In the genomic region with DNA sequence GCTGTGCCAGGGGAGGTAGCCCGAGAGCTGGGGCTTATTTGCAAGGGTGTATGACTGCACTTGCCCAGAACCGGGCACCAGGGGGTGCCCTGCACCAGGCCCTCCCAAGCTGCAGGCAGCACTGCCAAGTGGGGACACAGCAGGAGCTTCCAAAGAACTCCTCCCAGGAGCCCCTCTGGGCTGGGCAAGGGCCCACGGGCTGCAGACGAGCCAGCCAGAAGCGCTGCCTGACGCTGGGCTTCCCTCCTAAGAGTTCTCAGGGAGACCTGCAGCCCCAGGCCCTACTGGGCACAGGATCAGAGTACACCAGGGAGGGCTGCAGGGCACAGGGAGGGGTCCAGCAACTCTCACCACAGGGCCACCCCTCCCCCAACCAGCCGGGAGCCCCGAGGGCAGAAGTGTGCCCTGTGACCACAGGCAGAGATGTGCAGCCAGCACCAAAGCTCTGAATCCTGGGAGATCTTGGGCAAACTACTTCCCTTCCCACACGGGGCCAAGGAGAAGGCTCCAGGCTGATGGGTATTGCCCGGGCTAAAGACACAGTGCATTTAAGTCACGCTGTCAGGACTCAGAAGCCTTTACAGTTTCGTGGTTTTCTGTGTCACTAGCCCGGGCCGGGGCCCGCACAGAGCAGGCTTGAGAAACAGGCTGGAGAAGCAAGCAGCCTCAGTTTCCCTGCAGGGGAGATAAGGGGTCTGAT, we compare ENCODE assay signal across 9 cellular contexts.
DNase-seq lines count a peak whose midpoint lies in the region; ATAC-seq, FAIRE-seq and TF ChIP-seq lines count a peak whose summit lies in the region.
"Had no signal": no experiment of that assay in that cellular context is flagged by ENCODE, and none has a peak within 500 bp of the region (broad histone marks: within the 10 kb centered on the region; RNA-seq: fewer than 3 reads in every experiment).

No MANE protein-coding gene starts in this region.

- peak; percentile 73 to 89 for ATAC-seq in activated naive CD4-positive, alpha-beta T cell treated with anti-CD3 and anti-CD28 coated beads, Interleukin-2, amount 50 U/mL, for 72 hours
- ATAC-seq in aorta (ENCODE audit: low FRiP score) (no peak), GM21737 (IDR thresholded peaks at IDR 0.05; ENCODE audit: unreplicated experiment) (no peak)

- 51 to 55% methylated on average over 15 of the region's 15 CpGs for WGBS in aorta, 2 donors
- 13% methylated on average over 6 of the region's 15 CpGs for WGBS in suprapubic skin

- no peak for TF ChIP-seq POLR2A in suprapubic skin (IDR thresholded peaks at IDR 0.05)

- FAIRE-seq in kidney (lab: Jason Lieb, UNC): no peak

- H3K27ac Mint-ChIP-seq in activated naive CD4-positive, alpha-beta T cell treated with anti-CD3 and anti-CD28 coated beads, Interleukin-2, amount 50 U/mL, for 72 hours: no peak overlapping the region
- H3K27ac Mint-ChIP-seq: nephron had no signal

- DNase-seq in COR-L47 (lab: John Stamatoyannopoulos, UW) (peak; percentile 80), H4 (ENCODE audit: low spot score) (peak; percentile 16), NCI-H510A (lab: John Stamatoyannopoulos, UW) (peak; percentile 78), kidney (peak; percentile 68), aorta (peak; percentile 44 to 70), suprapubic skin (ENCODE audit: low spot score in 2 of 2) (no peak)
- peak in 1 of 2 donors; percentile 58 for DNase-seq in activated naive CD4-positive, alpha-beta T cell treated with anti-CD3 and anti-CD28 coated beads, Interleukin-2, amount 50 U/mL, for 72 hours (ENCODE audit: low spot score in 2 of 2)

- no peaks in the 10 kb centered on the region for H3K36me3 Mint-ChIP-seq in activated naive CD4-positive, alpha-beta T cell treated with anti-CD3 and anti-CD28 coated beads, Interleukin-2, amount 50 U/mL, for 72 hours

- no peak for TF ChIP-seq EP300 in suprapubic skin (IDR thresholded peaks at IDR 0.05)

- TF ChIP-seq CTCF in kidney (IDR thresholded peaks at IDR 0.05; ENCODE audit: borderline replicate concordance, extremely low read depth, insufficient read depth) (peak; percentile 24), suprapubic skin (IDR thresholded peaks at IDR 0.05) (peak in 1 of 2 donors; percentile 43)

- H3K9me3 Mint-ChIP-seq in activated naive CD4-positive, alpha-beta T cell treated with anti-CD3 and anti-CD28 coated beads, Interleukin-2, amount 50 U/mL, for 72 hours: peaks cover 0 to 4% of the 10 kb centered on the region in 2 donors
- H3K9me3 Mint-ChIP-seq: nephron had no signal

- H3K27ac ChIP-seq in kidney (ENCODE audit: low read depth in 2 of 2, low read length in 2 of 2) (no peak overlapping the region), aorta (ENCODE audit: low read depth in 1 of 2, low read length in 2 of 2) (no peak overlapping the region), suprapubic skin (no peak overlapping the region)

- H3K9me3 ChIP-seq in kidney (ENCODE audit: control insufficient read depth in 1 of 2, low read length in 2 of 2) (no peaks in the 10 kb centered on the region), aorta (ENCODE audit: control insufficient read depth, low read length) (no peaks in the 10 kb centered on the region), suprapubic skin (no peaks in the 10 kb centered on the region)

- H3K4me1 ChIP-seq in kidney (ENCODE audit: control insufficient read depth in 1 of 2, insufficient read depth in 1 of 2, low read depth in 1 of 2, low read length in 2 of 2) (no peaks in the 10 kb centered on the region), aorta (ENCODE audit: control insufficient read depth in 1 of 2, insufficient read depth in 2 of 2, low read length in 2 of 2) (no peaks in the 10 kb centered on the region), suprapubic skin (no peaks in the 10 kb centered on the region)

- intact Hi-C loops in kidney (cut with DNase I): no loop called here
- intact Hi-C loops in aorta (cut with DNase I): no loop called here

- H3K36me3 ChIP-seq in kidney (ENCODE audit: control insufficient read depth in 1 of 2, insufficient read depth in 2 of 2, low read length in 2 of 2) (no peaks in the 10 kb centered on the region), aorta (ENCODE audit: control insufficient read depth in 1 of 2, insufficient read depth in 2 of 2, low read length in 1 of 2) (no peaks in the 10 kb centered on the region), suprapubic skin (no peaks in the 10 kb centered on the region)

- no peak overlapping the region for H3K4me3 ChIP-seq in kidney (ENCODE audit: low read length in 2 of 2)
- no peak overlapping the region for H3K4me3 ChIP-seq in aorta (ENCODE audit: low read length in 2 of 2)
- no peak overlapping the region for H3K4me3 ChIP-seq in suprapubic skin

- no peak overlapping the region for H3K9ac ChIP-seq in kidney (ENCODE audit: low read length in 2 of 2)

- H3K27me3 ChIP-seq in aorta (ENCODE audit: control insufficient read depth in 1 of 2, insufficient read depth in 2 of 2, low read length in 1 of 2) (no peaks in the 10 kb centered on the region), suprapubic skin (peaks cover 53% of the 10 kb centered on the region)

Comparison
In these comparisons a context has a peak if more than half of its experiments do, and no peak if none do; other contexts are left out.
1. DNase-seq: peak in COR-L47 (single experiment), H4 (single experiment), NCI-H510A (single experiment), kidney (single experiment) and aorta (2 of 2); none in suprapubic skin (0 of 2).
2. ATAC-seq: peak in activated naive CD4-positive, alpha-beta T cell treated with anti-CD3 and anti-CD28 coated beads, Interleukin-2, amount 50 U/mL, for 72 hours (2 of 2); none in aorta (single experiment) and GM21737 (single experiment).